ENCODE assay signal across 39 cellular contexts in the genomic region with DNA sequence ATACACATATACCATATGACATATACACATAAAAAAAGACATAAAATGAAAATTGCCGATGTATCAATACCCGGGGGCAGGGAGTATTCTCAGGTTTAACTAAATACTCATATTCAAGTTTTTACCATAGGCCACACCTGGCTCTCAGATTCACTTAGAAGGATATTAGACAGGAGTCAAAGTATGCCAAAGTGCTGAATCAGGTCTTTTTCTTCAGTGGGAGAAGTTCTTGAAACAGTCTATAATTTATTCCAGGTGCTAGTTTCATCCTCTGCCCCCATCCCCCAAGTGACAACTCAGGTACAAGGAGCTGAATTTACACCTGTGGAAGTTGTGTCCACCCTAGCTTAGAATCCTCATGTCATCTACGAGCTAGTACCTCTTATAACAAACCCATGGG. TPM values are rescaled to one million over a fixed set of nuclear protein-coding genes. Genes with fewer than 3 reads are reported as not detected.
"Had no signal": no experiment of that assay in that cellular context is flagged by ENCODE, and none has a peak within 500 bp of the region (broad histone marks: within the 10 kb centered on the region; RNA-seq: fewer than 3 reads in every experiment).

No MANE protein-coding gene starts in this region.

- FAIRE-seq: bronchial epithelial cell had no signal

- H3K9me3 Mint-ChIP-seq: activated B cell treated with CpG ODN at 0.5 μM for 24 hours; activated CD4-positive, alpha-beta memory T cell treated with anti-CD3 and anti-CD28 coated beads for 36 hours; activated CD8-positive, alpha-beta T cell treated with anti-CD3 and anti-CD28 coated beads for 36 hours; activated naive CD4-positive, alpha-beta T cell treated with anti-CD3 and anti-CD28 coated beads, Interleukin-2, amount 10 ng/mL, durations not matched to agents 7 days and 5 days; activated naive CD4-positive, alpha-beta T cell treated with anti-CD3 and anti-CD28 coated beads, Interleukin-2, amount 50 U/mL, for 24 hours; activated naive CD8-positive, alpha-beta T cell treated with anti-CD3 and anti-CD28 coated beads, Interleukin-2, amount 10 ng/mL, durations not matched to agents 7 days and 5 days; activated naive CD8-positive, alpha-beta T cell treated with anti-CD3 and anti-CD28 coated beads, Interleukin-2, amount 50 U/mL, for 24 hours; activated T-cell treated with anti-CD3 and anti-CD28 coated beads, Interleukin-2, amount 50 U/mL, for 4 hours; activated T-cell treated with anti-CD3 and anti-CD28 coated beads, Interleukin-2, amount 50 U/mL, for 72 hours; activated T-helper 1 cell treated with anti-CD3 and anti-CD28 coated beads, Interleukin-12 subunit alpha, Interleukin-12 subunit beta, Interleukin-2, Interleukin-4 antibody, amounts not matched to agents 30 ng/mL and 10 ng/mL and 1 ng/mL, durations not matched to agents 14 hours and 24 hours and 36 hours; activated T-helper 17 cell treated with anti-CD3 and anti-CD28 coated beads, Interleukin-2, amount 50 U/mL, for 72 hours; brain; central memory CD8-positive, alpha-beta T cell; T-helper 1 cell treated with Interleukin-12 subunit alpha and Interleukin-12 subunit beta and Interleukin-4 antibody, amounts not matched to agents 30 μg/mL and 1 μg/mL, for 36 hours; T-helper 2 cell treated with Interferon-gamma antibody and Interleukin-4, amounts not matched to agents 5 μg/mL and 100 μg/mL, for 36 hours had no signal

- H3K27ac Mint-ChIP-seq: activated CD4-positive, alpha-beta memory T cell treated with anti-CD3 and anti-CD28 coated beads for 36 hours; activated CD4-positive, alpha-beta T cell treated with anti-CD3 and anti-CD28 coated beads, Interleukin-2, amount 10 ng/mL, durations not matched to agents 24 days and 14 days; activated CD8-positive, alpha-beta T cell treated with anti-CD3 and anti-CD28 coated beads for 36 hours; activated naive CD4-positive, alpha-beta T cell treated with anti-CD3 and anti-CD28 coated beads, Interleukin-2, amount 10 ng/mL, durations not matched to agents 7 days and 5 days; activated naive CD4-positive, alpha-beta T cell treated with anti-CD3 and anti-CD28 coated beads, Interleukin-2, amount 50 U/mL, for 24 hours; activated naive CD8-positive, alpha-beta T cell; activated naive CD8-positive, alpha-beta T cell treated with anti-CD3 and anti-CD28 coated beads, Interleukin-2, amount 10 ng/mL, durations not matched to agents 7 days and 5 days; activated naive CD8-positive, alpha-beta T cell treated with anti-CD3 and anti-CD28 coated beads, Interleukin-2, amount 50 U/mL, for 24 hours; activated T-cell treated with anti-CD3 and anti-CD28 coated beads, Interleukin-2, amount 50 U/mL, for 72 hours; activated T-helper 1 cell treated with anti-CD3 and anti-CD28 coated beads, Interleukin-12 subunit alpha, Interleukin-12 subunit beta, Interleukin-2, Interleukin-4 antibody, amounts not matched to agents 30 ng/mL and 10 ng/mL and 1 ng/mL, durations not matched to agents 14 hours and 24 hours and 36 hours; activated T-helper 17 cell treated with anti-CD3 and anti-CD28 coated beads, Interleukin-2, amount 50 U/mL, for 72 hours; brain; T-helper 1 cell treated with Interleukin-12 subunit alpha and Interleukin-12 subunit beta and Interleukin-4 antibody, amounts not matched to agents 30 μg/mL and 1 μg/mL, for 36 hours; T-helper 2 cell treated with Interferon-gamma antibody and Interleukin-4, amounts not matched to agents 5 μg/mL and 100 μg/mL, for 36 hours had no signal

- DNase-seq: activated B cell treated with CpG ODN at 0.5 μM for 24 hours; activated CD4-positive, alpha-beta memory T cell treated with anti-CD3 and anti-CD28 coated beads for 36 hours; activated CD4-positive, alpha-beta T cell treated with anti-CD3 and anti-CD28 coated beads for 4 hours; activated CD4-positive, alpha-beta T cell treated with anti-CD3 and anti-CD28 coated beads, Interleukin-2, amount 10 ng/mL, durations not matched to agents 24 days and 14 days; activated CD4-positive, alpha-beta T cell treated with anti-CD3 and anti-CD28 coated beads, Interleukin-2, amount 50 U/mL, for 1 hour; activated CD4-positive, alpha-beta T cell treated with anti-CD3 and anti-CD28 coated beads, Interleukin-2, amount 50 U/mL, for 4 hours; activated CD4-positive, CD25-positive, alpha-beta regulatory T cell treated with anti-CD3 and anti-CD28 coated beads, Interleukin-2, amount 50 U/mL, for 72 hours; activated CD8-positive, alpha-beta memory T cell treated with anti-CD3 and anti-CD28 coated beads, Interleukin-2, amount 50 U/mL, for 4 hours; activated CD8-positive, alpha-beta T cell treated with anti-CD3 and anti-CD28 coated beads for 36 hours; activated effector memory CD4-positive, alpha-beta T cell treated with anti-CD3 and anti-CD28 coated beads, Interleukin-2, amount 50 U/mL, for 16 hours; activated gamma-delta T cell treated with Interleukin-2 at 50 U/mL for 16 hours; activated naive CD4-positive, alpha-beta T cell treated with anti-CD3 and anti-CD28 coated beads, Interleukin-2, amount 10 ng/mL, durations not matched to agents 7 days and 5 days; activated naive CD4-positive, alpha-beta T cell treated with Interleukin-2 at 50 U/mL for 16 hours; activated naive CD8-positive, alpha-beta T cell treated with anti-CD3 and anti-CD28 coated beads, Interleukin-2, amount 10 ng/mL, durations not matched to agents 7 days and 5 days; activated naive CD8-positive, alpha-beta T cell treated with anti-CD3 and anti-CD28 coated beads, Interleukin-2, amount 50 U/mL, for 24 hours; activated T-cell treated with anti-CD3 and anti-CD28 coated beads for 4 hours; activated T-cell treated with anti-CD3 and anti-CD28 coated beads, Interleukin-2, amount 50 U/mL, for 1 hour; activated T-cell treated with anti-CD3 and anti-CD28 coated beads, Interleukin-2, amount 50 U/mL, for 4 hours; activated T-cell treated with anti-CD3 and anti-CD28 coated beads, Interleukin-2, amount 50 U/mL, for 72 hours; amygdala; anterior cingulate cortex; caudate nucleus; T-helper 1 cell; T-helper 2 cell; T-helper 9 cell had no signal

- H3K27me3 ChIP-seq: ascending aorta, cardiac muscle cell had no signal

- H3K27me3 Mint-ChIP-seq: activated B cell treated with CpG ODN at 0.5 μM for 24 hours; activated naive CD4-positive, alpha-beta T cell treated with anti-CD3 and anti-CD28 coated beads, Interleukin-2, amount 50 U/mL, for 24 hours; central memory CD8-positive, alpha-beta T cell had no signal

- H3K27ac ChIP-seq: ascending aorta, cardiac muscle cell, VCaP had no signal

- H3K9me3 ChIP-seq: ascending aorta had no signal

- H3K4me1 ChIP-seq: ascending aorta had no signal

- ATAC-seq: activated CD8-positive, alpha-beta T cell treated with anti-CD3 and anti-CD28 coated beads for 36 hours; activated naive CD8-positive, alpha-beta T cell treated with anti-CD3 and anti-CD28 coated beads, Interleukin-2, amount 50 U/mL, for 24 hours; activated T-cell treated with anti-CD3 and anti-CD28 coated beads, Interleukin-2, amount 50 U/mL, for 4 hours; activated T-cell treated with anti-CD3 and anti-CD28 coated beads, Interleukin-2, amount 50 U/mL, for 72 hours; activated T-helper 17 cell treated with anti-CD3 and anti-CD28 coated beads, Interleukin-2, amount 50 U/mL, for 72 hours had no signal

- H3K4me3 ChIP-seq: ascending aorta, cardiac muscle cell had no signal

- H3K4me3 Mint-ChIP-seq: activated B cell treated with CpG ODN at 0.5 μM for 24 hours; activated CD4-positive, alpha-beta memory T cell treated with anti-CD3 and anti-CD28 coated beads for 36 hours; activated CD4-positive, alpha-beta T cell treated with anti-CD3 and anti-CD28 coated beads, Interleukin-2, amount 10 ng/mL, durations not matched to agents 24 days and 14 days; activated CD8-positive, alpha-beta T cell treated with anti-CD3 and anti-CD28 coated beads for 36 hours; activated naive CD4-positive, alpha-beta T cell treated with anti-CD3 and anti-CD28 coated beads, Interleukin-2, amount 10 ng/mL, durations not matched to agents 7 days and 5 days; activated naive CD4-positive, alpha-beta T cell treated with anti-CD3 and anti-CD28 coated beads, Interleukin-2, amount 50 U/mL, for 24 hours; activated naive CD8-positive, alpha-beta T cell; activated naive CD8-positive, alpha-beta T cell treated with anti-CD3 and anti-CD28 coated beads, Interleukin-2, amount 10 ng/mL, durations not matched to agents 7 days and 5 days; activated naive CD8-positive, alpha-beta T cell treated with anti-CD3 and anti-CD28 coated beads, Interleukin-2, amount 50 U/mL, for 24 hours; activated T-cell treated with anti-CD3 and anti-CD28 coated beads, Interleukin-2, amount 50 U/mL, for 4 hours; activated T-cell treated with anti-CD3 and anti-CD28 coated beads, Interleukin-2, amount 50 U/mL, for 72 hours; activated T-helper 1 cell treated with anti-CD3 and anti-CD28 coated beads, Interleukin-12 subunit alpha, Interleukin-12 subunit beta, Interleukin-2, Interleukin-4 antibody, amounts not matched to agents 30 ng/mL and 10 ng/mL and 1 ng/mL, durations not matched to agents 14 hours and 24 hours and 36 hours; activated T-helper 17 cell treated with anti-CD3 and anti-CD28 coated beads, Interleukin-2, amount 50 U/mL, for 72 hours; brain; central memory CD8-positive, alpha-beta T cell; T-helper 1 cell treated with Interleukin-12 subunit alpha and Interleukin-12 subunit beta and Interleukin-4 antibody, amounts not matched to agents 30 μg/mL and 1 μg/mL, for 36 hours; T-helper 2 cell treated with Interferon-gamma antibody and Interleukin-4, amounts not matched to agents 5 μg/mL and 100 μg/mL, for 36 hours had no signal

- H3K4me1 Mint-ChIP-seq: activated CD4-positive, alpha-beta T cell treated with anti-CD3 and anti-CD28 coated beads, Interleukin-2, amount 10 ng/mL, durations not matched to agents 24 days and 14 days; activated naive CD4-positive, alpha-beta T cell treated with anti-CD3 and anti-CD28 coated beads, Interleukin-2, amount 10 ng/mL, durations not matched to agents 7 days and 5 days; activated naive CD4-positive, alpha-beta T cell treated with anti-CD3 and anti-CD28 coated beads, Interleukin-2, amount 50 U/mL, for 24 hours; activated naive CD8-positive, alpha-beta T cell treated with anti-CD3 and anti-CD28 coated beads, Interleukin-2, amount 10 ng/mL, durations not matched to agents 7 days and 5 days; activated naive CD8-positive, alpha-beta T cell treated with anti-CD3 and anti-CD28 coated beads, Interleukin-2, amount 50 U/mL, for 24 hours; activated T-helper 17 cell treated with anti-CD3 and anti-CD28 coated beads, Interleukin-2, amount 50 U/mL, for 72 hours; brain; central memory CD8-positive, alpha-beta T cell had no signal

- H3K36me3 ChIP-seq: ascending aorta, cardiac muscle cell had no signal

- H3K36me3 Mint-ChIP-seq: activated CD4-positive, alpha-beta memory T cell treated with anti-CD3 and anti-CD28 coated beads for 36 hours; activated naive CD4-positive, alpha-beta T cell treated with anti-CD3 and anti-CD28 coated beads, Interleukin-2, amount 10 ng/mL, durations not matched to agents 7 days and 5 days; activated naive CD4-positive, alpha-beta T cell treated with anti-CD3 and anti-CD28 coated beads, Interleukin-2, amount 50 U/mL, for 24 hours; activated naive CD8-positive, alpha-beta T cell; activated naive CD8-positive, alpha-beta T cell treated with anti-CD3 and anti-CD28 coated beads, Interleukin-2, amount 10 ng/mL, durations not matched to agents 7 days and 5 days; brain had no signal

RNA-seq across cellular contexts. Expression of a gene that starts 8.5 kb away (rescaled TPM):
- total RNA-seq: bronchial epithelial cell, cardiac muscle cell had no signal
- polyA plus RNA-seq: cardiac muscle cell had no signal

RNA-seq across cellular contexts. Expression of a gene that starts 24.2 kb away (rescaled TPM):
- total RNA-seq: activated B cell treated with CpG ODN at 0.5 μM for 24 hours; activated CD4-positive, alpha-beta memory T cell treated with anti-CD3 and anti-CD28 coated beads for 36 hours; activated CD4-positive, alpha-beta T cell treated with anti-CD3 and anti-CD28 coated beads, Interleukin-2, amount 10 ng/mL, durations not matched to agents 24 days and 14 days; activated CD8-positive, alpha-beta memory T cell treated with anti-CD3 and anti-CD28 coated beads for 36 hours; activated CD8-positive, alpha-beta T cell treated with anti-CD3 and anti-CD28 coated beads for 36 hours; activated naive CD8-positive, alpha-beta T cell treated with anti-CD3 and anti-CD28 coated beads, Interleukin-2, amount 10 ng/mL, durations not matched to agents 7 days and 5 days; activated T-cell treated with anti-CD3 and anti-CD28 coated beads, Interleukin-2, amount 50 U/mL, for 4 hours; activated T-cell treated with anti-CD3 and anti-CD28 coated beads, Interleukin-2, amount 50 U/mL, for 72 hours; activated T-helper 1 cell treated with anti-CD3 and anti-CD28 coated beads, Interleukin-12 subunit alpha, Interleukin-12 subunit beta, Interleukin-2, Interleukin-4 antibody, amounts not matched to agents 30 ng/mL and 10 ng/mL and 1 ng/mL, durations not matched to agents 14 hours and 24 hours and 36 hours; activated T-helper 17 cell treated with anti-CD3 and anti-CD28 coated beads, Interleukin-2, amount 50 U/mL, for 72 hours; ascending aorta; cardiac muscle cell had no signal
- polyA plus RNA-seq: adipose tissue, cardiac muscle cell had no signal

RNA-seq across cellular contexts. Expression of a gene that starts 59.4 kb away (rescaled TPM):
- total RNA-seq: activated B cell treated with CpG ODN at 0.5 μM for 24 hours; activated CD4-positive, alpha-beta memory T cell treated with anti-CD3 and anti-CD28 coated beads for 36 hours; activated CD4-positive, alpha-beta T cell treated with anti-CD3 and anti-CD28 coated beads, Interleukin-2, amount 10 ng/mL, durations not matched to agents 24 days and 14 days; activated CD8-positive, alpha-beta memory T cell treated with anti-CD3 and anti-CD28 coated beads for 36 hours; activated CD8-positive, alpha-beta T cell treated with anti-CD3 and anti-CD28 coated beads for 36 hours; activated naive CD8-positive, alpha-beta T cell treated with anti-CD3 and anti-CD28 coated beads, Interleukin-2, amount 10 ng/mL, durations not matched to agents 7 days and 5 days; activated T-cell treated with anti-CD3 and anti-CD28 coated beads, Interleukin-2, amount 50 U/mL, for 4 hours; activated T-cell treated with anti-CD3 and anti-CD28 coated beads, Interleukin-2, amount 50 U/mL, for 72 hours; activated T-helper 1 cell treated with anti-CD3 and anti-CD28 coated beads, Interleukin-12 subunit alpha, Interleukin-12 subunit beta, Interleukin-2, Interleukin-4 antibody, amounts not matched to agents 30 ng/mL and 10 ng/mL and 1 ng/mL, durations not matched to agents 14 hours and 24 hours and 36 hours; activated T-helper 17 cell treated with anti-CD3 and anti-CD28 coated beads, Interleukin-2, amount 50 U/mL, for 72 hours; ascending aorta; bronchial epithelial cell; cardiac muscle cell had no signal
- polyA plus RNA-seq: adipose tissue, cardiac muscle cell had no signal
